ENCODE assay signal across 31 cellular contexts in the genomic region with DNA sequence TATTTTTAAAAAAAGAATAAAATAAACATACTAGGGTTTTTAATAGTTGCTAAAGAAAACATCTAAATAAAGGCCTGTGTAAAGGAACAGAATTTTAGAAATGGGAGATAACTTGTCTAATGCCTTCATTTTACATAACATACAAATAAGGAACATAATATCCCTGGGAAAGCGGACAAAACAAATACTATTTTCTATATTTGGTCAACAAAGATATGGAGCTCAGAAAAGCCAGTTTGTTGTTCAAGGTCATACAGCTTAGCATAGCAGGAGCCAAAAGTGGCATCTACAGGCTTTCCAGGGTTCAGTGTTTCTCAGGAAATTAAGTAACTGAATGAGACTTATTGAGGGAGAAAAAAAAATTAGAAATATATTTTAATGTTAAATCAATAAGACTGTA.
"Had no signal": no experiment of that assay in that cellular context is flagged by ENCODE, and none has a peak within 500 bp of the region (broad histone marks: within the 10 kb centered on the region; RNA-seq: fewer than 3 reads in every experiment).

No MANE protein-coding gene starts in this region.

- DNase-seq: naive thymus-derived CD4-positive, alpha-beta T cell; natural killer cell; nucleus accumbens; posterior cingulate gyrus; psoas muscle; right cardiac atrium; spleen; stimulated activated CD4-positive, alpha-beta T cell treated with anti-CD3 and anti-CD28 coated beads, Interleukin-12 subunit alpha, Interleukin-12 subunit beta, amount 100 ng/mL, for 4 hours; stimulated activated CD4-positive, alpha-beta T cell treated with anti-CD3 and anti-CD28 coated beads, Interleukin-1b, Interleukin-23, amount 100 ng/mL, for 48 hours; stimulated activated CD4-positive, alpha-beta T cell treated with anti-CD3 and anti-CD28 coated beads, Interleukin-4, amount 100 ng/mL, for 1 hour; stimulated activated CD4-positive, alpha-beta T cell treated with anti-CD3 and anti-CD28 coated beads, Interleukin-4, amount 100 ng/mL, for 4 hours; stimulated activated CD8-positive, alpha-beta memory T cell treated with anti-CD3 and anti-CD28 coated beads, Interleukin-4, amount 100 ng/mL, for 48 hours; stimulated activated naive CD4-positive, alpha-beta T cell; stimulated activated naive CD8-positive, alpha-beta T cell treated with anti-CD3 and anti-CD28 coated beads, Interleukin-15, amount 100 ng/mL, for 72 hours; stimulated activated naive CD8-positive, alpha-beta T cell treated with anti-CD3 and anti-CD28 coated beads, Interleukin-15, Interleukin-2, amounts not matched to agents 100 U/mL and 50 U/mL, for 24 hours; substantia nigra; testis; tibial artery; transverse colon; upper lobe of right lung; uterus had no signal

- H3K27me3 ChIP-seq: spleen, suprapubic skin, testis, tibial artery, transverse colon, upper lobe of right lung, uterus had no signal

- H3K4me3 Mint-ChIP-seq: naive thymus-derived CD4-positive, alpha-beta T cell; natural killer cell; nephron; stimulated activated memory B cell treated with anti-CD40 and anti-IgM and Interleukin-4, amounts not matched to agents 10 μg/mL and 1 μg/mL and 100 μg/mL, for 72 hours; stimulated activated naive CD8-positive, alpha-beta T cell treated with anti-CD3 and anti-CD28 coated beads, Interleukin-15, amount 100 ng/mL, for 72 hours; type B pancreatic cell had no signal

- H2AFZ ChIP-seq: parathyroid adenoma had no signal

- H3K27me3 Mint-ChIP-seq: naive thymus-derived CD4-positive, alpha-beta T cell; progenitor cell of endocrine pancreas; stimulated activated memory B cell treated with anti-CD40 and anti-IgM and Interleukin-4, amounts not matched to agents 10 μg/mL and 1 μg/mL and 100 μg/mL, for 72 hours; stimulated activated naive CD8-positive, alpha-beta T cell treated with anti-CD3 and anti-CD28 coated beads, Interleukin-15, amount 100 ng/mL, for 72 hours; type B pancreatic cell had no signal

- H3K9me3 ChIP-seq: neutrophil, psoas muscle, spleen, suprapubic skin, testis, tibial artery, transverse colon, upper lobe of right lung, uterus had no signal

- H3K27ac ChIP-seq: neutrophil, parathyroid adenoma, psoas muscle, skin epidermis, spleen, suprapubic skin, tibial artery, transverse colon, upper lobe of right lung, uterus had no signal

- H3K9ac ChIP-seq: parathyroid adenoma had no signal

- H3K4me3 ChIP-seq: psoas muscle, skin epidermis, smooth muscle cell, spleen, suprapubic skin, testis, tibial artery, transverse colon, upper lobe of right lung, uterus had no signal

- H3K4me2 ChIP-seq: smooth muscle cell had no signal

- H3K4me1 ChIP-seq: parathyroid adenoma, psoas muscle, suprapubic skin, transverse colon, uterus had no signal

- H3K9me3 Mint-ChIP-seq: naive thymus-derived CD4-positive, alpha-beta T cell; natural killer cell; nephron; stimulated activated memory B cell treated with anti-CD40 and anti-IgM and Interleukin-4, amounts not matched to agents 10 μg/mL and 1 μg/mL and 100 μg/mL, for 72 hours; type B pancreatic cell had no signal

- H3K36me3 ChIP-seq: neutrophil, transverse colon, uterus had no signal

- H3K27ac Mint-ChIP-seq: naive thymus-derived CD4-positive, alpha-beta T cell; natural killer cell; nephron; progenitor cell of endocrine pancreas; stimulated activated memory B cell treated with anti-CD40 and anti-IgM and Interleukin-4, amounts not matched to agents 10 μg/mL and 1 μg/mL and 100 μg/mL, for 72 hours; stimulated activated naive CD8-positive, alpha-beta T cell treated with anti-CD3 and anti-CD28 coated beads, Interleukin-15, amount 100 ng/mL, for 72 hours; type B pancreatic cell had no signal

- ATAC-seq: naive thymus-derived CD4-positive, alpha-beta T cell; natural killer cell; psoas muscle; right cardiac atrium; sciatic nerve; stimulated activated memory B cell treated with anti-CD40 and anti-IgM and Interleukin-4, amounts not matched to agents 10 μg/mL and 1 μg/mL and 100 μg/mL, for 72 hours; stimulated activated naive CD8-positive, alpha-beta T cell treated with anti-CD3 and anti-CD28 coated beads, Interleukin-15, amount 100 ng/mL, for 72 hours; stimulated activated naive CD8-positive, alpha-beta T cell treated with anti-CD3 and anti-CD28 coated beads, Interleukin-15, Interleukin-2, amounts not matched to agents 100 U/mL and 50 U/mL, for 24 hours; upper lobe of right lung had no signal

- H3K79me2 ChIP-seq: parathyroid adenoma had no signal

- H3K4me1 Mint-ChIP-seq: nephron; stimulated activated memory B cell treated with anti-CD40 and anti-IgM and Interleukin-4, amounts not matched to agents 10 μg/mL and 1 μg/mL and 100 μg/mL, for 72 hours; stimulated activated naive CD8-positive, alpha-beta T cell treated with anti-CD3 and anti-CD28 coated beads, Interleukin-15, amount 100 ng/mL, for 72 hours had no signal
